10 cellular contexts compared by ENCODE assay signal in genomic region chr16:48444574-48444973, GRCh38. TPM values are rescaled to one million over a fixed set of nuclear protein-coding genes. Genes with fewer than 3 reads are reported as not detected.
DNase-seq lines count a peak whose midpoint lies in the region; ATAC-seq, FAIRE-seq and TF ChIP-seq lines count a peak whose summit lies in the region.
"Had no signal": no experiment of that assay in that cellular context is flagged by ENCODE, and none has a peak within 500 bp of the region (broad histone marks: within the 10 kb centered on the region; RNA-seq: fewer than 3 reads in every experiment).

No MANE protein-coding gene starts in this region.

- H3K9me3 ChIP-seq in tibial artery (no peaks in the 10 kb centered on the region), testis (no peaks in the 10 kb centered on the region)

- no peak for TF ChIP-seq CTCF in bronchial epithelial cell (IDR thresholded peaks at IDR 0.05; ENCODE audit: insufficient read depth, low read length, severe bottlenecking)
- no peak for TF ChIP-seq CTCF in tibial artery (IDR thresholded peaks at IDR 0.05)
- no peak for TF ChIP-seq CTCF in testis (IDR thresholded peaks at IDR 0.05)

- H3K36me3 ChIP-seq in bronchial epithelial cell (ENCODE audit: control insufficient read depth, insufficient read depth, low read length), result no peaks in the 10 kb centered on the region
- no peaks in the 10 kb centered on the region for H3K36me3 ChIP-seq in tibial artery
- H3K36me3 ChIP-seq in testis (ENCODE audit: low read depth, missing control alignments), result no peaks in the 10 kb centered on the region

- H3K4me3 ChIP-seq in bronchial epithelial cell (ENCODE audit: low read depth, low read length) (no peak overlapping the region), tibial artery (no peak overlapping the region), testis (no peak overlapping the region)

- 52 to 63% methylated on average over 6 of the region's 6 CpGs for WGBS in testis, 2 donors

- DNase-seq in HS-5 (ENCODE audit: low read depth), result peak; percentile 48
- DNase-seq in bronchial epithelial cell (ENCODE audit: low read depth), result peak; percentile 94
- no peak for DNase-seq in tibial artery
- no peak for DNase-seq in NCI-H345 (lab: John Stamatoyannopoulos, UW)
- no peak for DNase-seq in testis
- DNase-seq: activated T-cell treated with anti-CD3 and anti-CD28 coated beads, Interleukin-2, amount 50 U/mL, for 1 hour had no signal

- H3K4me1 ChIP-seq in tibial artery, result peaks cover 0 to 13% (median 7%) of the 10 kb centered on the region in 4 donors
- H3K4me1 ChIP-seq in testis, result peaks cover 8% of the 10 kb centered on the region

- no peak for FAIRE-seq in bronchial epithelial cell (lab: Jason Lieb, UNC)

- H3K27ac ChIP-seq in layer of hippocampus (ENCODE audit: low read depth, low read length) (peak overlapping the region; percentile 6), tibial artery (peak overlapping the region; percentile 55), testis (peak overlapping the region in 1 of 2 donors; percentile 47)
- H3K27ac ChIP-seq: HL-60 had no signal

- no peaks in the 10 kb centered on the region for H3K27me3 ChIP-seq in bronchial epithelial cell (ENCODE audit: control insufficient read depth, insufficient read depth, low read length)
- no peaks in the 10 kb centered on the region for H3K27me3 ChIP-seq in layer of hippocampus (ENCODE audit: control insufficient read depth, insufficient read depth, low read length)
- no peaks in the 10 kb centered on the region for H3K27me3 ChIP-seq in tibial artery
- no peaks in the 10 kb centered on the region for H3K27me3 ChIP-seq in testis

- ATAC-seq in GM19463 (IDR thresholded peaks at IDR 0.05; ENCODE audit: unreplicated experiment), result no peak
- no peak for ATAC-seq in GM21786 (IDR thresholded peaks at IDR 0.05; ENCODE audit: unreplicated experiment)

- intact Hi-C loops in tibial artery (cut with DNase I; ENCODE audit: low total_unique reads) (no loop called here), testis (cut with DNase I; ENCODE audit: low total_unique reads) (no loop called here)

- TF ChIP-seq POLR2A in testis (IDR thresholded peaks at IDR 0.05), result no peak

RNA-seq across cellular contexts. Expression of gene SIAH1, which starts 59.4 kb away (rescaled TPM):
- total RNA-seq in bronchial epithelial cell (59.5 and 60.0 TPM in 2 replicates), testis (10 to 100 TPM; 48.2 to 60.3 TPM)
- 53.7 TPM for polyA plus RNA-seq in testis (ENCODE audit: insufficient read depth, low read depth, low replicate concordance)

Comparison
In these comparisons a context has a peak if more than half of its experiments do, and no peak if none do; other contexts are left out.
1. DNase-seq: peak in HS-5 (single experiment) and bronchial epithelial cell (single experiment); none in tibial artery (0 of 2), NCI-H345 (single experiment) and testis (single experiment).